ENCODE assay signal across 31 cellular contexts in genomic region chr4:66625480-66625879, GRCh38.
DNase-seq lines count a peak whose midpoint lies in the region; ATAC-seq and TF ChIP-seq lines count a peak whose summit lies in the region.
"Had no signal": no experiment of that assay in that cellular context is flagged by ENCODE, and none has a peak within 500 bp of the region (broad histone marks: within the 10 kb centered on the region; RNA-seq: fewer than 3 reads in every experiment).

No MANE protein-coding gene starts in this region.

- peak overlapping the region; percentile 23 for H3K4me2 ChIP-seq in PC-3 (ENCODE audit: low read length)
- H3K4me2 ChIP-seq: A549; BLaER1; BLaER1 treated with 17β-estradiol and CSF1 and Interleukin-3, amounts not matched to agents 10 nM and 100 nM had no signal

- H3K36me3 Mint-ChIP-seq in activated naive CD4-positive, alpha-beta T cell treated with anti-CD3 and anti-CD28 coated beads, Interleukin-2, amount 10 ng/mL, durations not matched to agents 7 days and 5 days: no peaks in the 10 kb centered on the region
- H3K36me3 Mint-ChIP-seq in activated naive CD4-positive, alpha-beta T cell treated with anti-CD3 and anti-CD28 coated beads for 36 hours (ENCODE audit: low read depth): no peaks in the 10 kb centered on the region
- H3K36me3 Mint-ChIP-seq: CD14-positive monocyte; CD4-positive, alpha-beta memory T cell; CD4-positive, CD25-positive, alpha-beta regulatory T cell; CD8-positive, alpha-beta memory T cell; CD8-positive, alpha-beta T cell had no signal

- H3K4me1 ChIP-seq in PC-3 (ENCODE audit: insufficient read depth, low read length): peaks cover 22% of the 10 kb centered on the region
- H3K4me1 ChIP-seq: A549; BE2C; BLaER1; BLaER1 treated with 17β-estradiol and CSF1 and Interleukin-3, amounts not matched to agents 10 nM and 100 nM; Caco-2 had no signal

- H3K79me2 ChIP-seq in PC-3 (ENCODE audit: low read length): no peaks in the 10 kb centered on the region

- no peaks in the 10 kb centered on the region for H4K20me1 ChIP-seq in PC-3 (ENCODE audit: low read length)
- H4K20me1 ChIP-seq: BLaER1; BLaER1 treated with 17β-estradiol and CSF1 and Interleukin-3, amounts not matched to agents 10 nM and 100 nM had no signal

- H3K4me1 Mint-ChIP-seq in activated naive CD4-positive, alpha-beta T cell treated with anti-CD3 and anti-CD28 coated beads, Interleukin-2, amount 10 ng/mL, durations not matched to agents 7 days and 5 days: no peaks in the 10 kb centered on the region
- H3K4me1 Mint-ChIP-seq in activated naive CD4-positive, alpha-beta T cell treated with anti-CD3 and anti-CD28 coated beads for 36 hours (ENCODE audit: low read depth): no peaks in the 10 kb centered on the region
- H3K4me1 Mint-ChIP-seq: B cell; CD14-positive monocyte; CD4-positive, alpha-beta memory T cell; CD4-positive, CD25-positive, alpha-beta regulatory T cell; CD8-positive, alpha-beta memory T cell had no signal

- 0 out of 2 replicates have a peak, but pooled peaks cover 4% of the 10 kb centered on the region for H3K9me2 ChIP-seq in PC-3 (replicated peaks; ENCODE audit: low read length)

- no peaks in the 10 kb centered on the region for H3F3A ChIP-seq in PC-3 (ENCODE audit: low read length, unreplicated experiment)

- H3K27me3 ChIP-seq in PC-3 (ENCODE audit: low read length): no peaks in the 10 kb centered on the region
- H3K27me3 ChIP-seq: BE2C; BLaER1; BLaER1 treated with 17β-estradiol and CSF1 and Interleukin-3, amounts not matched to agents 10 nM and 100 nM had no signal

- no TSS peak for BruUV-seq in PC-3 (replicated peaks; lab: Mats Ljungman, UMichigan)

- H3K27ac Mint-ChIP-seq in activated naive CD4-positive, alpha-beta T cell treated with anti-CD3 and anti-CD28 coated beads, Interleukin-2, amount 10 ng/mL, durations not matched to agents 7 days and 5 days: peak overlapping the region; percentile 43
- no peak overlapping the region for H3K27ac Mint-ChIP-seq in activated naive CD4-positive, alpha-beta T cell treated with anti-CD3 and anti-CD28 coated beads for 36 hours
- H3K27ac Mint-ChIP-seq: B cell; CD14-positive monocyte; CD4-positive, alpha-beta memory T cell; CD4-positive, alpha-beta T cell; CD4-positive, CD25-positive, alpha-beta regulatory T cell; CD8-positive, alpha-beta memory T cell; CD8-positive, alpha-beta T cell had no signal

- peaks cover 10% of the 10 kb centered on the region for H3K9me3 Mint-ChIP-seq in activated naive CD4-positive, alpha-beta T cell treated with anti-CD3 and anti-CD28 coated beads, Interleukin-2, amount 10 ng/mL, durations not matched to agents 7 days and 5 days
- H3K9me3 Mint-ChIP-seq in activated naive CD4-positive, alpha-beta T cell treated with anti-CD3 and anti-CD28 coated beads for 36 hours: peaks cover 2% of the 10 kb centered on the region
- H3K9me3 Mint-ChIP-seq: CD4-positive, alpha-beta T cell had no signal

- H3K9ac ChIP-seq in PC-3 (ENCODE audit: low read length): peak overlapping the region; percentile 30; the same call in 1 of the 2 replicates
- H3K9ac ChIP-seq: BLaER1; BLaER1 treated with 17β-estradiol and CSF1 and Interleukin-3, amounts not matched to agents 10 nM and 100 nM had no signal

- H3K27ac ChIP-seq in PC-3 (ENCODE audit: low read length): peak overlapping the region; percentile 84
- H3K27ac ChIP-seq: 22Rv1; A549; BLaER1; BLaER1 treated with 17β-estradiol and CSF1 and Interleukin-3, amounts not matched to agents 10 nM and 100 nM; C4-2B had no signal

- H2AFZ ChIP-seq in PC-3 (ENCODE audit: low read length): no peak overlapping the region

- H3K4me3 ChIP-seq in PC-3 (ENCODE audit: low read length): no peak overlapping the region
- H3K4me3 ChIP-seq: A549; BLaER1; BLaER1 treated with 17β-estradiol and CSF1 and Interleukin-3, amounts not matched to agents 10 nM and 100 nM had no signal

- H3K4me3 Mint-ChIP-seq in activated naive CD4-positive, alpha-beta T cell treated with anti-CD3 and anti-CD28 coated beads, Interleukin-2, amount 10 ng/mL, durations not matched to agents 7 days and 5 days: no peak overlapping the region
- no peak overlapping the region for H3K4me3 Mint-ChIP-seq in activated naive CD4-positive, alpha-beta T cell treated with anti-CD3 and anti-CD28 coated beads for 36 hours
- H3K4me3 Mint-ChIP-seq: B cell; CD14-positive monocyte; CD4-positive, alpha-beta memory T cell; CD4-positive, alpha-beta T cell; CD4-positive, CD25-positive, alpha-beta regulatory T cell; CD8-positive, alpha-beta memory T cell; CD8-positive, alpha-beta T cell had no signal

- no peak for DNase-seq in activated naive CD4-positive, alpha-beta T cell treated with anti-CD3 and anti-CD28 coated beads, Interleukin-2, amount 10 ng/mL, durations not matched to agents 7 days and 5 days
- no peak for DNase-seq in activated naive CD4-positive, alpha-beta T cell treated with anti-CD3 and anti-CD28 coated beads for 36 hours
- DNase-seq in PC-3 (peak; percentile 80), glomerular visceral epithelial cell (ENCODE audit: extremely low spot score) (no peak)
- DNase-seq: 8988T; ACHN; AML-193; BE2C; C1 segment of cervical spinal cord; Caco-2; Calu3; CD4-positive, alpha-beta memory T cell; CD4-positive, alpha-beta T cell; CD4-positive, CD25-positive, alpha-beta regulatory T cell; CD8-positive, alpha-beta memory T cell; CD8-positive, alpha-beta T cell; COR-L47; DMS 273 treated with DMSO at 0.1 percent for 48 hours; DMS153; DMS53; DMS79; DMS79 treated with DMSO at 0.1 percent for 48 hours; DND-41; EL had no signal

- no peaks in the 10 kb centered on the region for H3K27me3 Mint-ChIP-seq in activated naive CD4-positive, alpha-beta T cell treated with anti-CD3 and anti-CD28 coated beads, Interleukin-2, amount 10 ng/mL, durations not matched to agents 7 days and 5 days
- no peaks in the 10 kb centered on the region for H3K27me3 Mint-ChIP-seq in activated naive CD4-positive, alpha-beta T cell treated with anti-CD3 and anti-CD28 coated beads for 36 hours (ENCODE audit: low read depth)
- H3K27me3 Mint-ChIP-seq: B cell; CD4-positive, alpha-beta memory T cell; CD4-positive, alpha-beta T cell; CD4-positive, CD25-positive, alpha-beta regulatory T cell; CD8-positive, alpha-beta memory T cell had no signal

- CTCF ChIA-PET in activated naive CD4-positive, alpha-beta T cell treated with anti-CD3 and anti-CD28 coated beads, Interleukin-2, amount 10 ng/mL, durations not matched to agents 7 days and 5 days (lab: Charles Lee): no interaction called here
- CTCF ChIA-PET in activated naive CD4-positive, alpha-beta T cell treated with anti-CD3 and anti-CD28 coated beads for 36 hours (lab: Charles Lee): no interaction called here
- CTCF ChIA-PET in PC-3 (lab: Charles Lee): no interaction called here

- POLR2A ChIA-PET in PC-3 (lab: Charles Lee; ENCODE audit: unreplicated experiment): no interaction called here

- intact Hi-C loops in activated naive CD4-positive, alpha-beta T cell treated with anti-CD3 and anti-CD28 coated beads for 36 hours (cut with micrococcal nuclease): no loop called here
- intact Hi-C loops in PC-3 (cut with micrococcal nuclease): no loop called here

- no peaks in the 10 kb centered on the region for H3K9me3 ChIP-seq in PC-3 (ENCODE audit: low read length)
- H3K9me3 ChIP-seq: A549, BE2C, BLaER1, Caco-2 had no signal

- no peaks in the 10 kb centered on the region for H3K36me3 ChIP-seq in PC-3 (ENCODE audit: low read depth, low read length)
- H3K36me3 ChIP-seq: BE2C; BLaER1; BLaER1 treated with 17β-estradiol and CSF1 and Interleukin-3, amounts not matched to agents 10 nM and 100 nM had no signal

- TF ChIP-seq CTCF in PC-3 (conservative IDR thresholded peaks at IDR 0.05; ENCODE audit: low read depth, low read length): no peak

- peak; percentile 93 for ATAC-seq in PC-3
- ATAC-seq: A549; CD8-positive, alpha-beta T cell had no signal
